Comparison of ENCODE assay signal across 8 cellular contexts in the genomic region with DNA sequence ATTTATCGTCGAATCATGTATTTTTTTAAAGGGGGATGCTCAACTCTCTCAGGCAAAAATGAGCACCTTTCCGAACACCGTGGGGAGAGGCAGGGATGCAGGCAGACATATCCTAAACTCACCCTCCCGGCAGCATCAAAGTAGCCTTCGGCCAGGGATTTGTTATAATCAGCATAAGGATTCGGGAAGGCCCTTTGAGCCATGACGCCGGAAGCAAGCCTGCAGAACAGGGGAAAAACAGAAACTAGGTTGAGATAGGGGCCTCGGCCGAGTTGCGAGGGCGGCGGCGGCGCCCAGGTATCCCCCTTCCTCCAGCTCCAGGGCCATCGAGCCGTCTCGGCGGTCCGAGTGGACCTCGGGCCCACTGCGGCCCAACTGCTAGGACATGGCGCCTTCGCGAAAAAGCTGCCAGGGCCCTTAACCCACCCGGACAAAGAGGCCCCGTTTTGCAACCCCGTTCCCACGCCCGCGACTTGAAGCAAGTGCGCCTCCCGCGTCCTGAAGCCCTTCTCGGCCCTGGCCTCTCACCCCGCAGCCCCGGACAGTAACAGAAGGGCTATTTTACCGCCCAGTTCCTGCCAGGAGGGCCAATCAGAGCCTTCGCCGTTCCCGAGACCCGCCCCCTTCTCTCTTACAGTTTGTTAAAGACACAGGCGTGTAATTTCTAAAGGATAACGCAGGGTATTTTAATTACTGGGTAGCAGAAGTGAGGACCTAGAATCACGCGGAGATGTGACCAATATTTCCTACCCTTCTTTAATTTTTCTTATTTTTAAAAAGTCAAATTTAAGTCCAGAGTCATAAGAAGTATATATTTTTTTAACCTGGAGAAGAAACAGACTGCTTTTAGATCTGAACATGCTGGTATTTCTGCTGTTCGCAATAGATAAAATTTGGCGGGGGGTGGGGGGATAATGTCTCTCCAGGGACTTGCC. TPM values are rescaled to one million over a fixed set of nuclear protein-coding genes. Genes with fewer than 3 reads are reported as not detected.
DNase-seq lines count a peak whose midpoint lies in the region; ATAC-seq and TF ChIP-seq lines count a peak whose summit lies in the region.

A gene with protein sequence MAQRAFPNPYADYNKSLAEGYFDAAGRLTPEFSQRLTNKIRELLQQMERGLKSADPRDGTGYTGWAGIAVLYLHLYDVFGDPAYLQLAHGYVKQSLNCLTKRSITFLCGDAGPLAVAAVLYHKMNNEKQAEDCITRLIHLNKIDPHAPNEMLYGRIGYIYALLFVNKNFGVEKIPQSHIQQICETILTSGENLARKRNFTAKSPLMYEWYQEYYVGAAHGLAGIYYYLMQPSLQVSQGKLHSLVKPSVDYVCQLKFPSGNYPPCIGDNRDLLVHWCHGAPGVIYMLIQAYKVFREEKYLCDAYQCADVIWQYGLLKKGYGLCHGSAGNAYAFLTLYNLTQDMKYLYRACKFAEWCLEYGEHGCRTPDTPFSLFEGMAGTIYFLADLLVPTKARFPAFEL (minus strand): TSS at position 566 of the 935 bp plus-strand sequence. CDS start 363 bp downstream, at position 203.

- no peaks in the 10 kb centered on the region for H3K79me2 ChIP-seq in parathyroid adenoma

- WGBS in tibial nerve, 2 donors = 0% methylated on average over 38 to 48 of the region's 49 CpGs

- H3K9ac ChIP-seq in adipocyte (ENCODE audit: low read length) (peak within 1 kb of the TSS; percentile 93), parathyroid adenoma (peak within 1 kb of the TSS; percentile 14)

- H3K27ac ChIP-seq in cardiac muscle cell = peak within 1 kb of the TSS; percentile 82
- H3K27ac ChIP-seq in parathyroid adenoma = peak within 1 kb of the TSS; percentile 72
- peak within 1 kb of the TSS; percentile 47 to 91 (median 83) for H3K27ac ChIP-seq in tibial nerve

- H3K4me2 ChIP-seq in parathyroid adenoma (ENCODE audit: low read length) = peak within 1 kb of the TSS; percentile 76

- peaks cover 13% of the 10 kb centered on the region for H3K4me1 ChIP-seq in adipocyte (ENCODE audit: control insufficient read depth, insufficient read depth, low read length)
- H3K4me1 ChIP-seq in cardiac muscle cell (ENCODE audit: low read depth) = peaks cover 3% of the 10 kb centered on the region
- H3K4me1 ChIP-seq in parathyroid adenoma = peaks cover 2% of the 10 kb centered on the region
- H3K4me1 ChIP-seq in tibial nerve = peaks cover 0 to 42% (median 8%) of the 10 kb centered on the region in 4 donors

- H3K36me3 ChIP-seq in adipocyte (ENCODE audit: control insufficient read depth, insufficient read depth, low read length, severe bottlenecking) (peaks cover 13% of the 10 kb centered on the region), cardiac muscle cell (peaks cover 9% of the 10 kb centered on the region), parathyroid adenoma (ENCODE audit: control insufficient read depth, insufficient read depth, low read length) (no peaks in the 10 kb centered on the region), tibial nerve (peaks cover 2 to 16% (median 4%) of the 10 kb centered on the region in 3 donors)

- H3K4me3 ChIP-seq in GM12864 (ENCODE audit: low read depth, low read length) (peak within 1 kb of the TSS; percentile 93), adipocyte (ENCODE audit: low read length) (peak within 1 kb of the TSS; percentile 94), cardiac muscle cell (peak within 1 kb of the TSS; percentile 76), parathyroid adenoma (ENCODE audit: low read depth, low read length) (peak within 1 kb of the TSS; percentile 96), tibial nerve (peak within 1 kb of the TSS; percentile 59 to 80 (median 71))

- TF ChIP-seq CTCF in GM12864 (IDR thresholded peaks at IDR 0.05; ENCODE audit: low read depth, low read length, missing control alignments) (no peak), cardiac muscle cell (IDR thresholded peaks at IDR 0.05; ENCODE audit: low read depth, low read length) (peak; percentile 2), parathyroid adenoma (IDR thresholded peaks at IDR 0.05) (no peak), tibial nerve (IDR thresholded peaks at IDR 0.05) (no peak)

- peak; percentile 79 for DNase-seq in GM12864 (ENCODE audit: low read depth)
- peak; percentile 57 for DNase-seq in NCI-H128 (lab: John Stamatoyannopoulos, UW; ENCODE audit: unreplicated experiment)
- DNase-seq in T follicular helper cell (ENCODE audit: low read depth) = peak; percentile 63
- peak; percentile 96 for DNase-seq in adipocyte (ENCODE audit: low read depth)
- peak; percentile 91 to 95 for DNase-seq in cardiac muscle cell (ENCODE audit: low read depth in 1 of 2, low spot score in 1 of 2)
- peak; percentile 85 to 90 for DNase-seq in tibial nerve (ENCODE audit: low spot score in 2 of 2)

- TF ChIP-seq POLR2A in tibial nerve (IDR thresholded peaks at IDR 0.05) = peak in 1 of 2 donors; percentile 71

- H2AFZ ChIP-seq in parathyroid adenoma = peak within 1 kb of the TSS; percentile 84

- peak in 1 of 2 donors; percentile 88 for TF ChIP-seq EP300 in tibial nerve (IDR thresholded peaks at IDR 0.05)

- H3K9me3 ChIP-seq in adipocyte (ENCODE audit: control insufficient read depth, low read length) (no peaks in the 10 kb centered on the region), cardiac muscle cell (ENCODE audit: low read depth) (no peaks in the 10 kb centered on the region), parathyroid adenoma (ENCODE audit: control insufficient read depth, low read length) (no peaks in the 10 kb centered on the region), tibial nerve (no peaks in the 10 kb centered on the region)

- no peaks in the 10 kb centered on the region for H3K27me3 ChIP-seq in adipocyte (replicated peaks; ENCODE audit: control insufficient read depth, insufficient read depth, low read length)
- H3K27me3 ChIP-seq in cardiac muscle cell = no peaks in the 10 kb centered on the region
- no peaks in the 10 kb centered on the region for H3K27me3 ChIP-seq in parathyroid adenoma (ENCODE audit: control insufficient read depth, insufficient read depth, low read length)
- H3K27me3 ChIP-seq in tibial nerve = no peaks in the 10 kb centered on the region

- peak; percentile 100 for ATAC-seq in HG02678 (IDR thresholded peaks at IDR 0.05; ENCODE audit: unreplicated experiment)

RNA-seq across cellular contexts. Expression of the gene that starts here (rescaled TPM):
- 47.1 and 58.8 TPM in 2 replicates for total RNA-seq in cardiac muscle cell
- 54.5 and 83.8 TPM in 2 replicates for polyA plus RNA-seq in cardiac muscle cell
- 10 to 100 TPM; 28.2 to 44.4 (median 40.1) TPM for total RNA-seq in tibial nerve

Comparison
In these comparisons a context has a peak if more than half of its experiments do, and no peak if none do; other contexts are left out.
1. Peak in every context shown above with its lines: DNase-seq, ATAC-seq, H3K4me3 ChIP-seq and H3K27ac ChIP-seq.